ENCODE assay signal across 24 cellular contexts in the genomic region with DNA sequence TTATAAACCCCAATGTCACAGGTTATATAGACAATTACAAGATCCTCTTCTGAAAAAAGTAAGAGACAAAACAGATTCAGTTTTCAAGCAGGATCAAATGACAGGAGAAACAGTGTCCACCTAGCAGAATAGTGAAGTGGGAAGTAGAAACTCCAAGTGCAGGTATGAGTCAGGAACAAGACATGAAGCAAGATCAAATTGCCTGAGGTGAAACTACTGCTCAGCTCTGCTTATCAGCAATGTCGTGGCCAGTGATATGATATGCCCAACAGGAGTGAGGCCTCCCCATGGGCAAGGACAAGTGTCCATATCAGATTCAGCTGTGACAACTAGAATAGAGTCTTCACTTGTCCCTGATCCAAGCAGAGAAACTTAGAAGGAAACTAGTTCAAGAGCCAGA.
DNase-seq lines count a peak whose midpoint lies in the region; TF ChIP-seq lines count a peak whose summit lies in the region.
"Had no signal": no experiment of that assay in that cellular context is flagged by ENCODE, and none has a peak within 500 bp of the region (broad histone marks: within the 10 kb centered on the region; RNA-seq: fewer than 3 reads in every experiment).

No MANE protein-coding gene starts in this region.

- H3K27ac Mint-ChIP-seq in Caco-2 (ENCODE audit: unreplicated experiment), result no peak overlapping the region
- H3K27ac Mint-ChIP-seq: activated naive CD8-positive, alpha-beta T cell treated with anti-CD3 and anti-CD28 coated beads, Interleukin-2, amount 50 U/mL, for 24 hours; activated T-helper 17 cell treated with anti-CD3 and anti-CD28 coated beads, Interleukin-2, amount 50 U/mL, for 72 hours; CD4-positive, CD25-positive, alpha-beta regulatory T cell; immature natural killer cell; natural killer cell; T-helper 2 cell treated with Interferon-gamma antibody and Interleukin-4, amounts not matched to agents 5 μg/mL and 100 μg/mL, for 36 hours had no signal

- H3K4me1 Mint-ChIP-seq in Caco-2 (ENCODE audit: low read depth, unreplicated experiment), result no peaks in the 10 kb centered on the region
- H3K4me1 Mint-ChIP-seq: central memory CD8-positive, alpha-beta T cell had no signal

- no peak overlapping the region for H3K4me2 ChIP-seq in GM23248 (ENCODE audit: unreplicated experiment)
- H3K4me2 ChIP-seq: smooth muscle cell had no signal

- H2AFZ ChIP-seq in GM23248, result no peak overlapping the region

- in situ Hi-C loops in GM23248 (cut with MboI), result no loop called here

- H3K9me3 Mint-ChIP-seq in Caco-2 (ENCODE audit: unreplicated experiment), result peaks cover 15% of the 10 kb centered on the region

- peaks cover 12% of the 10 kb centered on the region; the same call in 1 of the 2 replicates for H3F3A ChIP-seq in GM23248 (ENCODE audit: insufficient read depth)

- DNase-seq in Caco-2 (peak; percentile 14 to 41), GM23248 (peak; percentile 10), RKO (ENCODE audit: low spot score) (peak; percentile 10), epithelial cell of prostate (ENCODE audit: low read depth, low spot score) (peak; percentile 50), NCI-H2029 (lab: John Stamatoyannopoulos, UW) (no peak), dorsolateral prefrontal cortex (no peak), right atrium auricular region (ENCODE audit: low spot score) (no peak), NCI-H82 treated with DMSO at 0.1 percent for 48 hours (lab: John Stamatoyannopoulos, UW; ENCODE audit: unreplicated experiment) (no peak)
- DNase-seq: activated naive CD8-positive, alpha-beta T cell treated with anti-CD3 and anti-CD28 coated beads, Interleukin-2, amount 50 U/mL, for 24 hours; CD4-positive, CD25-positive, alpha-beta regulatory T cell; DMS79 treated with DMSO at 0.1 percent for 48 hours; effector CD4-positive, alpha-beta T cell; head of caudate nucleus; immature natural killer cell; natural killer cell; NCI-H2171 treated with DMSO at 0.1 percent for 48 hours; posterior cingulate gyrus; stimulated activated CD4-positive, alpha-beta T cell treated with anti-CD3 and anti-CD28 coated beads, Interleukin-4, amount 100 ng/mL, for 24 hours; uterus had no signal

- no peaks in the 10 kb centered on the region for H3K27me3 Mint-ChIP-seq in Caco-2 (ENCODE audit: insufficient read depth, unreplicated experiment)
- H3K27me3 Mint-ChIP-seq: activated T-helper 17 cell treated with anti-CD3 and anti-CD28 coated beads, Interleukin-2, amount 50 U/mL, for 72 hours had no signal

- no peak overlapping the region for H3K27ac ChIP-seq in GM23248
- H3K27ac ChIP-seq in epithelial cell of prostate, result no peak overlapping the region
- no peak overlapping the region for H3K27ac ChIP-seq in dorsolateral prefrontal cortex
- no peak overlapping the region for H3K27ac ChIP-seq in right atrium auricular region
- H3K27ac ChIP-seq: uterus had no signal

- WGBS in GM23248 (ENCODE audit: low coverage in 1 of 2, low lambda C conversion rate in 2 of 2, missing lambda C conversion rate in 2 of 2), 2 experiments, result 57 to 83% methylated on average over 1 of the region's 1 CpG

- no peaks in the 10 kb centered on the region; the same call in none of the 2 replicates for H3K9me3 ChIP-seq in Caco-2
- H3K9me3 ChIP-seq in GM23248 (ENCODE audit: low read depth), result no peaks in the 10 kb centered on the region
- peaks cover 0 to 10% of the 10 kb centered on the region in 2 donors for H3K9me3 ChIP-seq in right atrium auricular region
- H3K9me3 ChIP-seq: HAP-1 had no signal

- no peak for TF ChIP-seq CTCF in Caco-2 (IDR thresholded peaks at IDR 0.05; ENCODE audit: insufficient read depth in 1 of 2, low read depth in 1 of 2, low read length in 1 of 2, severe bottlenecking in 1 of 2, unreplicated experiment in 1 of 2)
- no peak for TF ChIP-seq CTCF in dorsolateral prefrontal cortex (IDR thresholded peaks at IDR 0.05 in 54 of 56, conservative IDR thresholded peaks at IDR 0.05 in 2 of 56; ENCODE audit: low read depth in 1 of 56, partially characterized antibody in 56 of 56)
- no peak for TF ChIP-seq CTCF in right atrium auricular region (IDR thresholded peaks at IDR 0.05)

- no peak overlapping the region for H3K4me3 ChIP-seq in Caco-2 (ENCODE audit: low read depth, low read length)
- H3K4me3 ChIP-seq in GM23248, result no peak overlapping the region
- no peak overlapping the region for H3K4me3 ChIP-seq in dorsolateral prefrontal cortex
- H3K4me3 ChIP-seq in right atrium auricular region, result no peak overlapping the region
- H3K4me3 ChIP-seq: HAP-1, smooth muscle cell, uterus had no signal

- H3K9me2 ChIP-seq in GM23248 (ENCODE audit: insufficient read depth), result no peaks in the 10 kb centered on the region

- no peaks in the 10 kb centered on the region for H3K36me3 Mint-ChIP-seq in Caco-2 (ENCODE audit: insufficient read depth, unreplicated experiment)

- POLR2A ChIA-PET in Caco-2 (lab: Charles Lee), result no interaction called here

- no peaks in the 10 kb centered on the region for H3K36me3 ChIP-seq in Caco-2 (ENCODE audit: control insufficient read depth, insufficient read depth, low read length)
- H3K36me3 ChIP-seq in GM23248 (ENCODE audit: low read depth), result no peaks in the 10 kb centered on the region
- H3K36me3 ChIP-seq in right atrium auricular region, result no peaks in the 10 kb centered on the region
- H3K36me3 ChIP-seq: HAP-1, uterus had no signal

- H3K4me3 Mint-ChIP-seq in Caco-2 (ENCODE audit: unreplicated experiment), result no peak overlapping the region
- H3K4me3 Mint-ChIP-seq: activated naive CD8-positive, alpha-beta T cell treated with anti-CD3 and anti-CD28 coated beads, Interleukin-2, amount 50 U/mL, for 24 hours; activated T-helper 17 cell treated with anti-CD3 and anti-CD28 coated beads, Interleukin-2, amount 50 U/mL, for 72 hours; CD4-positive, CD25-positive, alpha-beta regulatory T cell; central memory CD8-positive, alpha-beta T cell; immature natural killer cell; natural killer cell; T-helper 2 cell treated with Interferon-gamma antibody and Interleukin-4, amounts not matched to agents 5 μg/mL and 100 μg/mL, for 36 hours had no signal

- intact Hi-C loops in Caco-2 (cut with micrococcal nuclease; ENCODE audit: unreplicated experiment), result no loop called here
- intact Hi-C loops in dorsolateral prefrontal cortex (cut with DNase I), result no loop called here

- no peak overlapping the region for H3K9ac ChIP-seq in GM23248

- no peaks in the 10 kb centered on the region for H3K79me2 ChIP-seq in GM23248 (ENCODE audit: insufficient read depth)

- H3K27me3 ChIP-seq in Caco-2 (replicated peaks; ENCODE audit: control insufficient read depth, insufficient read depth, low read length) (no peaks in the 10 kb centered on the region), GM23248 (replicated peaks; ENCODE audit: insufficient read depth) (no peaks in the 10 kb centered on the region), dorsolateral prefrontal cortex (no peaks in the 10 kb centered on the region), right atrium auricular region (no peaks in the 10 kb centered on the region)
- H3K27me3 ChIP-seq: uterus had no signal

- H4K20me1 ChIP-seq in GM23248 (ENCODE audit: insufficient read depth), result no peaks in the 10 kb centered on the region

- CTCF ChIA-PET in Caco-2 (lab: Charles Lee), result no interaction called here

- no peaks in the 10 kb centered on the region; the same call in 1 of the 2 replicates for H3K4me1 ChIP-seq in Caco-2
- peaks cover 12% of the 10 kb centered on the region for H3K4me1 ChIP-seq in GM23248 (ENCODE audit: insufficient read depth)
- H3K4me1 ChIP-seq in right atrium auricular region, result peaks cover 0 to 6% of the 10 kb centered on the region in 2 donors
- H3K4me1 ChIP-seq: HAP-1, uterus had no signal

- no TSS peak for BruUV-seq in Caco-2 (replicated peaks; lab: Mats Ljungman, UMichigan)

Comparison
In these comparisons a context has a peak if more than half of its experiments do, and no peak if none do; other contexts are left out.
1. DNase-seq: peak in Caco-2 (2 of 2), GM23248 (single experiment), RKO (single experiment) and epithelial cell of prostate (single experiment); none in NCI-H2029 (single experiment), dorsolateral prefrontal cortex (0 of 10), right atrium auricular region (single experiment) and NCI-H82 treated with DMSO at 0.1 percent for 48 hours (single experiment).